1 cellular context compared by ENCODE assay signal in the genomic region with DNA sequence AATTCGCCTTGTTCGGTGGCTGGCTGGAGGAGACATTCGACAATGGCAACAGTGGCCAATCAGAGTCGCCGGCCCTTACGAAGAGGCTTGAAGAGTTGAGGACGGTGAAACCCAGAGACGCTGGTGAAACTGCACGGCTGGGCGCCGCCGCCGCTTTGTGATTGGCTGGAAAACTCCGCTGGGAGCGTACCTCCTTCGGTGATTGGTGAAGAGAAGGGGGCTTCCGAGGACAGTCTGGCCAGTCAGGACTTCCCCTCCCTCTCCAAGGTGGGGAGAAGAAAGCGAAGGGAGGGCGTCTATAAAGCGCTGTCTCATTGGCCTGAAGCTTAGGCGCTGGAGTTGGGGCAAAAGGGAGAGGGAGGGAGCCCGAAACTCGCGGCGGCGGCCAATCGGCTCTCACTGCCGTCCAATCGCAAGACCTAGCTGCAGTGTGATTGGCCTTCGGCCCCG.
A peak's percentile ranks its signal among the peaks of the same experiment; 100 is the strongest.
TF ChIP-seq lines count a peak whose summit lies in the region.

No MANE protein-coding gene starts in this region.

TF ChIP-seq in SK-N-SH, 30 proteins besides CTCF, POLR2A, EP300 and RAD21 (continued from another document):
- TF ChIP-seq TCF12 (IDR thresholded peaks at IDR 0.05) (no peak), GABPA (IDR thresholded peaks at IDR 0.05; ENCODE audit: low read depth) (no peak), FOSL2 (IDR thresholded peaks at IDR 0.05; ENCODE audit: borderline replicate concordance, low read depth) (no peak), SMC3 (IDR thresholded peaks at IDR 0.05; ENCODE audit: low read depth, low read length) (no peak), RXRA (IDR thresholded peaks at IDR 0.05; ENCODE audit: borderline replicate concordance, low read depth) (no peak), FOXM1 (IDR thresholded peaks at IDR 0.05; ENCODE audit: low read depth) (no peak), CHD2 (IDR thresholded peaks at IDR 0.05; ENCODE audit: low read length, partially characterized antibody) (peak; percentile 79), MEF2A (IDR thresholded peaks at IDR 0.05; ENCODE audit: borderline replicate concordance, low read depth) (no peak), FOXJ3 (CRISPR knock-in tag; IDR thresholded peaks at IDR 0.05) (no peak), EZH2phosphoT487 (IDR thresholded peaks at IDR 0.05; ENCODE audit: borderline replicate concordance, low read depth) (no peak), RFX5 (IDR thresholded peaks at IDR 0.05; ENCODE audit: low read length) (peak; percentile 91), JUND (IDR thresholded peaks at IDR 0.05) (no peak), GATA2 (CRISPR knock-in tag; IDR thresholded peaks at IDR 0.05) (no peak), TAF1 (IDR thresholded peaks at IDR 0.05; ENCODE audit: borderline replicate concordance, low read depth, low read length) (no peak)
- TF ChIP-seq, protein P1, sequence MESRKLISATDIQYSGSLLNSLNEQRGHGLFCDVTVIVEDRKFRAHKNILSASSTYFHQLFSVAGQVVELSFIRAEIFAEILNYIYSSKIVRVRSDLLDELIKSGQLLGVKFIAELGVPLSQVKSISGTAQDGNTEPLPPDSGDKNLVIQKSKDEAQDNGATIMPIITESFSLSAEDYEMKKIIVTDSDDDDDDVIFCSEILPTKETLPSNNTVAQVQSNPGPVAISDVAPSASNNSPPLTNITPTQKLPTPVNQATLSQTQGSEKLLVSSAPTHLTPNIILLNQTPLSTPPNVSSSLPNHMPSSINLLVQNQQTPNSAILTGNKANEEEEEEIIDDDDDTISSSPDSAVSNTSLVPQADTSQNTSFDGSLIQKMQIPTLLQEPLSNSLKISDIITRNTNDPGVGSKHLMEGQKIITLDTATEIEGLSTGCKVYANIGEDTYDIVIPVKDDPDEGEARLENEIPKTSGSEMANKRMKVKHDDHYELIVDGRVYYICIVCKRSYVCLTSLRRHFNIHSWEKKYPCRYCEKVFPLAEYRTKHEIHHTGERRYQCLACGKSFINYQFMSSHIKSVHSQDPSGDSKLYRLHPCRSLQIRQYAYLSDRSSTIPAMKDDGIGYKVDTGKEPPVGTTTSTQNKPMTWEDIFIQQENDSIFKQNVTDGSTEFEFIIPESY (IDR thresholded peaks at IDR 0.05; ENCODE audit: borderline replicate concordance, low read depth): no peak
- TF ChIP-seq, protein P2, sequence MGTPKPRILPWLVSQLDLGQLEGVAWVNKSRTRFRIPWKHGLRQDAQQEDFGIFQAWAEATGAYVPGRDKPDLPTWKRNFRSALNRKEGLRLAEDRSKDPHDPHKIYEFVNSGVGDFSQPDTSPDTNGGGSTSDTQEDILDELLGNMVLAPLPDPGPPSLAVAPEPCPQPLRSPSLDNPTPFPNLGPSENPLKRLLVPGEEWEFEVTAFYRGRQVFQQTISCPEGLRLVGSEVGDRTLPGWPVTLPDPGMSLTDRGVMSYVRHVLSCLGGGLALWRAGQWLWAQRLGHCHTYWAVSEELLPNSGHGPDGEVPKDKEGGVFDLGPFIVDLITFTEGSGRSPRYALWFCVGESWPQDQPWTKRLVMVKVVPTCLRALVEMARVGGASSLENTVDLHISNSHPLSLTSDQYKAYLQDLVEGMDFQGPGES (IDR thresholded peaks at IDR 0.05; ENCODE audit: low read depth, low read length): peak; percentile 84
- TF ChIP-seq, protein P3, sequence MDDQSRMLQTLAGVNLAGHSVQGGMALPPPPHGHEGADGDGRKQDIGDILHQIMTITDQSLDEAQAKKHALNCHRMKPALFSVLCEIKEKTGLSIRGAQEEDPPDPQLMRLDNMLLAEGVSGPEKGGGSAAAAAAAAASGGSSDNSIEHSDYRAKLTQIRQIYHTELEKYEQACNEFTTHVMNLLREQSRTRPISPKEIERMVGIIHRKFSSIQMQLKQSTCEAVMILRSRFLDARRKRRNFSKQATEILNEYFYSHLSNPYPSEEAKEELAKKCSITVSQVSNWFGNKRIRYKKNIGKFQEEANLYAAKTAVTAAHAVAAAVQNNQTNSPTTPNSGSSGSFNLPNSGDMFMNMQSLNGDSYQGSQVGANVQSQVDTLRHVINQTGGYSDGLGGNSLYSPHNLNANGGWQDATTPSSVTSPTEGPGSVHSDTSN (IDR thresholded peaks at IDR 0.05): peak; percentile 42
- TF ChIP-seq, protein P4, sequence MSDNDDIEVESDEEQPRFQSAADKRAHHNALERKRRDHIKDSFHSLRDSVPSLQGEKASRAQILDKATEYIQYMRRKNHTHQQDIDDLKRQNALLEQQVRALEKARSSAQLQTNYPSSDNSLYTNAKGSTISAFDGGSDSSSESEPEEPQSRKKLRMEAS (IDR thresholded peaks at IDR 0.05; ENCODE audit: low read depth): peak; percentile 8; the same call in 1 of the 2 replicates
TF ChIP-seq in SK-N-SH: peak in this region for 8.
